ENCODE assay signal across 8 cellular contexts in the genomic region with DNA sequence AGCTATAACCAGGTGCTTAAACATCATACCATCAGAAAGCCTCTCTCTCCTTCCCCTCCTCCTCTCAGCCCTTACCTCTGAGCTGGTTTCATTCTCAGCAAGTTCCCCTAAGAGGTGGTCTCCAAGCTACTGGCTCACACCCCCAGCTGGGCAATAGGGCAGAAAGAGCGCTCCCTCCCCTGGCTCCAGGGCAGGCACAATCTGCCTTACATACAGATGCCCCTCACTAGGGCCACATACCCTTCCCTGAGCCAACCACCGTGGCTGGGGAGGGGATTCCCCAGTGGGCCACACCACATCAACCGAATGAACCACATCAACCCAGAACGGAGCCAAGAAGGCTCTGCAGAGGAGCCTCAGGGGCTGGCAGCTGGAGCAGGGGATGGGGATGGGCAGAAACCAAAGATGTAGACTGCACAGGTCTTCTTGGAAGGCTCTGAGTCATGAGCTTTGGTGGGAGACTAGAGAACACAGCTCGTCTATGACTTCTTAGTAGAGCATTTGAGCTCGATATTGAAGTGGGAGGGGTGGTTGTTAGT. TPM values are rescaled to one million over a fixed set of nuclear protein-coding genes. Genes with fewer than 3 reads are reported as not detected.
DNase-seq lines count a peak whose midpoint lies in the region; ATAC-seq and TF ChIP-seq lines count a peak whose summit lies in the region.

No MANE protein-coding gene starts in this region.

- in situ Hi-C loops in GM13976 (cut with MboI; ENCODE audit: low sequenced_read_pairs, unreplicated experiment) = no loop called here

- peaks cover 26% of the 10 kb centered on the region for H3K27me3 Mint-ChIP-seq in activated T-helper 2 cell treated with anti-CD3 and anti-CD28 coated beads, Interferon-gamma antibody, Interleukin-2, Interleukin-4, amounts not matched to agents 10 μg/mL and 5 μg/mL and 100 μg/mL, durations not matched to agents 14 hours and 24 hours and 36 hours (ENCODE audit: low read depth)

- H3K27ac Mint-ChIP-seq in activated T-helper 2 cell treated with anti-CD3 and anti-CD28 coated beads, Interferon-gamma antibody, Interleukin-2, Interleukin-4, amounts not matched to agents 10 μg/mL and 5 μg/mL and 100 μg/mL, durations not matched to agents 14 hours and 24 hours and 36 hours = no peak overlapping the region

- H3K9ac ChIP-seq in OCI-LY3 (ENCODE audit: low read length) = no peak overlapping the region

- intact Hi-C loops in activated T-helper 2 cell treated with anti-CD3 and anti-CD28 coated beads, Interferon-gamma antibody, Interleukin-2, Interleukin-4, amounts not matched to agents 10 μg/mL and 5 μg/mL and 100 μg/mL, durations not matched to agents 14 hours and 24 hours and 36 hours (cut with micrococcal nuclease) = no loop called here

- ATAC-seq in GM21360 (IDR thresholded peaks at IDR 0.05; ENCODE audit: unreplicated experiment) = no peak

- no peak overlapping the region for H3K4me3 ChIP-seq in OCI-LY3 (ENCODE audit: low read length)

- no peak overlapping the region for H2AFZ ChIP-seq in OCI-LY3 (ENCODE audit: low read depth, low read length)

- no peaks in the 10 kb centered on the region for H3K79me2 ChIP-seq in OCI-LY3 (ENCODE audit: low read length)

- peaks cover 3% of the 10 kb centered on the region for H3K9me3 Mint-ChIP-seq in activated T-helper 2 cell treated with anti-CD3 and anti-CD28 coated beads, Interferon-gamma antibody, Interleukin-2, Interleukin-4, amounts not matched to agents 10 μg/mL and 5 μg/mL and 100 μg/mL, durations not matched to agents 14 hours and 24 hours and 36 hours

- no peaks in the 10 kb centered on the region for H4K20me1 ChIP-seq in OCI-LY3 (ENCODE audit: insufficient read depth, low read length)

- H3K36me3 ChIP-seq in OCI-LY3 (replicated peaks; ENCODE audit: low read depth, low read length) = no peaks in the 10 kb centered on the region

- H3K4me1 ChIP-seq in OCI-LY3 (ENCODE audit: low read length) = peaks cover 9% of the 10 kb centered on the region; the same call in 1 of the 2 replicates

- no peaks in the 10 kb centered on the region for H3K36me3 Mint-ChIP-seq in activated T-helper 2 cell treated with anti-CD3 and anti-CD28 coated beads, Interferon-gamma antibody, Interleukin-2, Interleukin-4, amounts not matched to agents 10 μg/mL and 5 μg/mL and 100 μg/mL, durations not matched to agents 14 hours and 24 hours and 36 hours (ENCODE audit: low read depth)

- peaks cover 17% of the 10 kb centered on the region for H3K4me1 Mint-ChIP-seq in activated T-helper 2 cell treated with anti-CD3 and anti-CD28 coated beads, Interferon-gamma antibody, Interleukin-2, Interleukin-4, amounts not matched to agents 10 μg/mL and 5 μg/mL and 100 μg/mL, durations not matched to agents 14 hours and 24 hours and 36 hours (ENCODE audit: low read depth)

- TF ChIP-seq CTCF in OCI-LY3 (IDR thresholded peaks at IDR 0.05; ENCODE audit: low read depth, low read length) (no peak), GM13976 (IDR thresholded peaks at IDR 0.05; ENCODE audit: borderline replicate concordance, control extremely low read depth, extremely low read depth, insufficient read depth, missing control alignments) (no peak)

- DNase-seq in activated T-helper 2 cell treated with anti-CD3 and anti-CD28 coated beads, Interferon-gamma antibody, Interleukin-2, Interleukin-4, amounts not matched to agents 10 μg/mL and 5 μg/mL and 100 μg/mL, durations not matched to agents 14 hours and 24 hours and 36 hours (ENCODE audit: low spot score) = peak; percentile 35
- DNase-seq in hepatic stellate cell (ENCODE audit: low spot score) = peak; percentile 73
- peak; percentile 9 to 42 (median 23) for DNase-seq in stimulated activated naive CD4-positive, alpha-beta T cell (lab: John Stamatoyannopoulos, UW)
- no peak for DNase-seq in GM13976 (ENCODE audit: low spot score)
- no peak for DNase-seq in UCSD-AML1 (lab: John Stamatoyannopoulos, UW; ENCODE audit: unreplicated experiment)
- no peak for DNase-seq in mesenteric fat pad (ENCODE audit: low spot score)

- no peak overlapping the region for H3K4me3 Mint-ChIP-seq in activated T-helper 2 cell treated with anti-CD3 and anti-CD28 coated beads, Interferon-gamma antibody, Interleukin-2, Interleukin-4, amounts not matched to agents 10 μg/mL and 5 μg/mL and 100 μg/mL, durations not matched to agents 14 hours and 24 hours and 36 hours (ENCODE audit: low read depth)

- no peak overlapping the region for H3K27ac ChIP-seq in OCI-LY3 (ENCODE audit: low read length)

- H3K9me3 ChIP-seq in OCI-LY3 (ENCODE audit: insufficient read depth, low read length) = no peaks in the 10 kb centered on the region; the same call in 1 of the 2 replicates

- peaks cover 12% of the 10 kb centered on the region; the same call in 1 of the 2 replicates for H3K27me3 ChIP-seq in OCI-LY3 (ENCODE audit: low read depth, low read length)

- peak overlapping the region; percentile 29; the same call in 1 of the 2 replicates for H3K4me2 ChIP-seq in OCI-LY3 (ENCODE audit: low read length)

RNA-seq across cellular contexts. Expression of gene FBLN2, which starts 4.6 kb away (rescaled TPM):
- not detected in 2 replicates for total RNA-seq in activated T-helper 2 cell treated with anti-CD3 and anti-CD28 coated beads, Interferon-gamma antibody, Interleukin-2, Interleukin-4, amounts not matched to agents 10 μg/mL and 5 μg/mL and 100 μg/mL, durations not matched to agents 14 hours and 24 hours and 36 hours
- 269 TPM for total RNA-seq in mesenteric fat pad

Comparison
In these comparisons a context has a peak if more than half of its experiments do, and no peak if none do; other contexts are left out.
1. DNase-seq: peak in activated T-helper 2 cell treated with anti-CD3 and anti-CD28 coated beads, Interferon-gamma antibody, Interleukin-2, Interleukin-4, amounts not matched to agents 10 μg/mL and 5 μg/mL and 100 μg/mL, durations not matched to agents 14 hours and 24 hours and 36 hours (single experiment), hepatic stellate cell (single experiment) and stimulated activated naive CD4-positive, alpha-beta T cell (6 of 6); none in GM13976 (single experiment), UCSD-AML1 (single experiment) and mesenteric fat pad (single experiment).
2. RNA of gene FBLN2, which starts 4.6 kb away (total RNA-seq): 269 TPM in mesenteric fat pad (single experiment); not detected in activated T-helper 2 cell treated with anti-CD3 and anti-CD28 coated beads, Interferon-gamma antibody, Interleukin-2, Interleukin-4, amounts not matched to agents 10 μg/mL and 5 μg/mL and 100 μg/mL, durations not matched to agents 14 hours and 24 hours and 36 hours; every median in the first group is over 100 times any median in the second.